Comparison of ENCODE assay signal across 1 cellular context in genomic region chr17:77356690-77357201, GRCh38.
TF ChIP-seq lines count a peak whose summit lies in the region.

No MANE protein-coding gene starts in this region.

TF ChIP-seq in WTC11, 78 proteins besides CTCF, POLR2A, EP300 and RAD21 (continued from another document):
- TF ChIP-seq SP1 (CRISPR knock-in tag; conservative IDR thresholded peaks at IDR 0.05) (no peak), EMX1 (CRISPR knock-in tag; IDR thresholded peaks at IDR 0.05) (no peak), FOXK1 (CRISPR knock-in tag; IDR thresholded peaks at IDR 0.05) (no peak), ZNF512 (CRISPR knock-in tag; IDR thresholded peaks at IDR 0.05; ENCODE audit: borderline replicate concordance) (no peak), CREB1 (CRISPR knock-in tag; IDR thresholded peaks at IDR 0.05) (no peak), ELF4 (CRISPR knock-in tag; IDR thresholded peaks at IDR 0.05; ENCODE audit: low read depth) (no peak), ZNF416 (CRISPR knock-in tag; IDR thresholded peaks at IDR 0.05) (no peak), MYBL2 (CRISPR knock-in tag; IDR thresholded peaks at IDR 0.05) (no peak)
